In the genomic region with DNA sequence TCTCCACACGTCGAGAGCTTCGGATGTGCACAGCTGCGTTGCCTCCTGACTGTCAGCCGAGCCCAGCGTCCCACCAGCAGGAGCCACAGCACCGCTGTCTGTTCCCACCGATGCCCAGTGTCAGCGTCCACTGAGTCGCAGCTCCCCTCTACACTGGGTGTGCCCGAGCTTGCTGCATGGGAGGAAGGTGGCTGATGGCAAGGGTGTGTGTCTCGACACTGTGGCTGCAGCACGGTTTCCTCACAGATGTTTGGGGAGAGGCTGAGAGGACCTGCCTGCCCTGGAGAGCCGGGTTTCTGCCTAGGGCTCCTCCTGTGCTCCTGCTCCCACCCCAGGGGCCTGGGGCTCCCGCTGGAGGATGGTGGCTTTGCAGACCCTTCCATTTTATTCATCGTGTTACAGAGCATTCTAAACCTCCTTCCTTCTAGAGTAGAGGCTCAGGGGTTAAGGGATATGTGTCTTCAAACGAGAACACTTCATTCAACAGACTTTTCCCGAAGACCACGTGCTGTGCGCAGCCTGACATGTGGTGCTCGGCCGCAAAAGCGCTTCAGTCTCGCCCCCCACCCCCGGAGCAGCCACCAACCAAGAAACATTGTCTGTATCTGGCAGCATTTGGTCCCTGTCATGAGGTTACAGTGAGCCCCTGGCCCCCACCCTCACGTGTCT, we compare ENCODE assay signal across 18 cellular contexts.
DNase-seq lines count a peak whose midpoint lies in the region; ATAC-seq, FAIRE-seq and TF ChIP-seq lines count a peak whose summit lies in the region.
"Had no signal": no experiment of that assay in that cellular context is flagged by ENCODE, and none has a peak within 500 bp of the region (broad histone marks: within the 10 kb centered on the region; RNA-seq: fewer than 3 reads in every experiment).

No MANE protein-coding gene starts in this region.

- no peak for ATAC-seq in natural killer cell treated with Interleukin-12 subunit alpha and Interleukin-12 subunit beta and Interleukin-15 and Interleukin-18, amount 100 ng/mL, for 72 hours
- ATAC-seq in natural killer cell (no peak), Panc1 (peak; percentile 71), GM19467 (IDR thresholded peaks at IDR 0.05; ENCODE audit: unreplicated experiment) (no peak)
- ATAC-seq in activated naive CD8-positive, alpha-beta T cell treated with anti-CD3 and anti-CD28 coated beads, Interleukin-2, amount 50 U/mL, for 24 hours = no peak
- ATAC-seq: CD8-positive, alpha-beta T cell; HCT116 had no signal

- TF ChIP-seq POLR2A in Peyer's patch (IDR thresholded peaks at IDR 0.05) = no peak

- intact Hi-C loops in natural killer cell (cut with micrococcal nuclease) (no loop called here), Panc1 (cut with micrococcal nuclease; ENCODE audit: unreplicated experiment) (no loop called here), kidney (cut with DNase I) (no loop called here)

- H3K36me3 Mint-ChIP-seq in natural killer cell treated with Interleukin-12 subunit alpha and Interleukin-12 subunit beta and Interleukin-15 and Interleukin-18, amount 100 ng/mL, for 72 hours = no peaks in the 10 kb centered on the region
- H3K36me3 Mint-ChIP-seq in natural killer cell = no peaks in the 10 kb centered on the region
- no peaks in the 10 kb centered on the region for H3K36me3 Mint-ChIP-seq in activated naive CD8-positive, alpha-beta T cell treated with anti-CD3 and anti-CD28 coated beads, Interleukin-2, amount 50 U/mL, for 24 hours (ENCODE audit: low read depth)
- H3K36me3 Mint-ChIP-seq: CD14-positive monocyte; CD8-positive, alpha-beta T cell had no signal

- no peak overlapping the region for H3K4me3 ChIP-seq in Panc1 (ENCODE audit: low read depth in 2 of 2, low read length in 2 of 2)
- no peak overlapping the region for H3K4me3 ChIP-seq in kidney (ENCODE audit: low read length in 2 of 2)
- no peak overlapping the region for H3K4me3 ChIP-seq in Peyer's patch

- H3K9me3 ChIP-seq in Panc1 (ENCODE audit: control insufficient read depth, insufficient read depth, low read depth, low read length) = no peaks in the 10 kb centered on the region
- H3K9me3 ChIP-seq in kidney (ENCODE audit: control insufficient read depth in 1 of 2, low read length in 2 of 2) = no peaks in the 10 kb centered on the region
- H3K9me3 ChIP-seq in Peyer's patch = no peaks in the 10 kb centered on the region

- DNase-seq in natural killer cell treated with Interleukin-12 subunit alpha and Interleukin-12 subunit beta and Interleukin-15 and Interleukin-18, amount 100 ng/mL, for 72 hours (ENCODE audit: low spot score) = peak; percentile 42
- DNase-seq in natural killer cell (no peak), Panc1 (ENCODE audit: low read depth, low spot score) (no peak), kidney (peak; percentile 49), Peyer's patch (no peak)
- no peak for DNase-seq in activated naive CD8-positive, alpha-beta T cell treated with anti-CD3 and anti-CD28 coated beads, Interleukin-2, amount 50 U/mL, for 24 hours
- DNase-seq: CD8-positive, alpha-beta T cell; COR-L47; DMS153; DND-41; GDM1; IMR-90 had no signal

- no peaks in the 10 kb centered on the region for H3K4me1 Mint-ChIP-seq in natural killer cell treated with Interleukin-12 subunit alpha and Interleukin-12 subunit beta and Interleukin-15 and Interleukin-18, amount 100 ng/mL, for 72 hours (ENCODE audit: low read depth in 2 of 2)
- no peaks in the 10 kb centered on the region for H3K4me1 Mint-ChIP-seq in natural killer cell
- no peaks in the 10 kb centered on the region for H3K4me1 Mint-ChIP-seq in activated naive CD8-positive, alpha-beta T cell treated with anti-CD3 and anti-CD28 coated beads, Interleukin-2, amount 50 U/mL, for 24 hours
- H3K4me1 Mint-ChIP-seq: CD14-positive monocyte had no signal

- H3K27ac Mint-ChIP-seq in natural killer cell treated with Interleukin-12 subunit alpha and Interleukin-12 subunit beta and Interleukin-15 and Interleukin-18, amount 100 ng/mL, for 72 hours = no peak overlapping the region
- no peak overlapping the region for H3K27ac Mint-ChIP-seq in natural killer cell
- H3K27ac Mint-ChIP-seq in activated naive CD8-positive, alpha-beta T cell treated with anti-CD3 and anti-CD28 coated beads, Interleukin-2, amount 50 U/mL, for 24 hours = no peak overlapping the region
- H3K27ac Mint-ChIP-seq: CD8-positive, alpha-beta T cell had no signal

- BruUV-seq in Panc1 (replicated peaks; lab: Mats Ljungman, UMichigan) = no TSS peak

- no peaks in the 10 kb centered on the region for H3K9me3 Mint-ChIP-seq in natural killer cell treated with Interleukin-12 subunit alpha and Interleukin-12 subunit beta and Interleukin-15 and Interleukin-18, amount 100 ng/mL, for 72 hours
- H3K9me3 Mint-ChIP-seq in natural killer cell = no peaks in the 10 kb centered on the region
- no peaks in the 10 kb centered on the region for H3K9me3 Mint-ChIP-seq in activated naive CD8-positive, alpha-beta T cell treated with anti-CD3 and anti-CD28 coated beads, Interleukin-2, amount 50 U/mL, for 24 hours
- H3K9me3 Mint-ChIP-seq: CD14-positive monocyte; CD8-positive, alpha-beta T cell had no signal

- CTCF ChIA-PET in Panc1 (lab: Charles Lee) = no interaction called here

- H3K9ac ChIP-seq in kidney (ENCODE audit: low read length in 2 of 2) = no peak overlapping the region

- peaks cover 7 to 9% of the 10 kb centered on the region in 2 donors for H3K27me3 Mint-ChIP-seq in natural killer cell treated with Interleukin-12 subunit alpha and Interleukin-12 subunit beta and Interleukin-15 and Interleukin-18, amount 100 ng/mL, for 72 hours
- peaks cover 0 to 3% of the 10 kb centered on the region in 2 donors for H3K27me3 Mint-ChIP-seq in natural killer cell (ENCODE audit: low read depth in 2 of 2)
- H3K27me3 Mint-ChIP-seq in activated naive CD8-positive, alpha-beta T cell treated with anti-CD3 and anti-CD28 coated beads, Interleukin-2, amount 50 U/mL, for 24 hours = peaks cover 2% of the 10 kb centered on the region

- H3K27me3 ChIP-seq in Panc1 (ENCODE audit: control insufficient read depth, insufficient read depth, low read length) (peaks cover 13% of the 10 kb centered on the region), Peyer's patch (no peaks in the 10 kb centered on the region)

- FAIRE-seq in kidney (lab: Jason Lieb, UNC) = no peak
- FAIRE-seq: D721Med, GM12892 had no signal

- H3K36me3 ChIP-seq in Panc1 (ENCODE audit: control insufficient read depth, insufficient read depth, low read length) (no peaks in the 10 kb centered on the region), kidney (ENCODE audit: control insufficient read depth in 1 of 2, insufficient read depth in 2 of 2, low read length in 2 of 2) (no peaks in the 10 kb centered on the region), Peyer's patch (no peaks in the 10 kb centered on the region)

- in situ Hi-C loops in Panc1 (cut with HindIII; ENCODE audit: low pct_unique_long_range_greater_than_20kb, low sequenced_read_pairs) = no loop called here

- POLR2A ChIA-PET in Panc1 (lab: Charles Lee) = no interaction called here

- H3K4me1 ChIP-seq in Panc1 (ENCODE audit: control insufficient read depth, insufficient read depth, low read length) = no peaks in the 10 kb centered on the region
- H3K4me1 ChIP-seq in kidney (ENCODE audit: control insufficient read depth in 1 of 2, insufficient read depth in 1 of 2, low read depth in 1 of 2, low read length in 2 of 2) = no peaks in the 10 kb centered on the region
- H3K4me1 ChIP-seq in Peyer's patch = no peaks in the 10 kb centered on the region

- no peak overlapping the region for H3K27ac ChIP-seq in Panc1 (ENCODE audit: low read length)
- no peak overlapping the region for H3K27ac ChIP-seq in kidney (ENCODE audit: low read depth in 2 of 2, low read length in 2 of 2)
- no peak overlapping the region for H3K27ac ChIP-seq in Peyer's patch
- H3K27ac ChIP-seq: HL-60 had no signal

- TF ChIP-seq CTCF in natural killer cell (IDR thresholded peaks at IDR 0.05) (no peak), Panc1 (IDR thresholded peaks at IDR 0.05) (no peak), kidney (IDR thresholded peaks at IDR 0.05; ENCODE audit: borderline replicate concordance, extremely low read depth, insufficient read depth) (no peak), Peyer's patch (IDR thresholded peaks at IDR 0.05) (no peak)

- H3K4me3 Mint-ChIP-seq in natural killer cell treated with Interleukin-12 subunit alpha and Interleukin-12 subunit beta and Interleukin-15 and Interleukin-18, amount 100 ng/mL, for 72 hours = no peak overlapping the region
- H3K4me3 Mint-ChIP-seq in natural killer cell = no peak overlapping the region
- H3K4me3 Mint-ChIP-seq in activated naive CD8-positive, alpha-beta T cell treated with anti-CD3 and anti-CD28 coated beads, Interleukin-2, amount 50 U/mL, for 24 hours = no peak overlapping the region
- H3K4me3 Mint-ChIP-seq: CD14-positive monocyte; CD8-positive, alpha-beta T cell had no signal

Comparison
In these comparisons a context has a peak if more than half of its experiments do, and no peak if none do; other contexts are left out.
1. DNase-seq: peak in natural killer cell treated with Interleukin-12 subunit alpha and Interleukin-12 subunit beta and Interleukin-15 and Interleukin-18, amount 100 ng/mL, for 72 hours (single experiment) and kidney (single experiment); none in natural killer cell (single experiment), Panc1 (single experiment), activated naive CD8-positive, alpha-beta T cell treated with anti-CD3 and anti-CD28 coated beads, Interleukin-2, amount 50 U/mL, for 24 hours (single experiment) and Peyer's patch (0 of 3).